19 cellular contexts compared by ENCODE assay signal in genomic region chr10:47990097-47990496, GRCh38. TPM values are rescaled to one million over a fixed set of nuclear protein-coding genes. Genes with fewer than 3 reads are reported as not detected.
"Had no signal": no experiment of that assay in that cellular context is flagged by ENCODE, and none has a peak within 500 bp of the region (broad histone marks: within the 10 kb centered on the region; RNA-seq: fewer than 3 reads in every experiment).

No MANE protein-coding gene starts in this region.

RNA-seq across cellular contexts. Expression of gene FAM25C, which starts 9.5 kb away (rescaled TPM):
- total RNA-seq: activated naive CD4-positive, alpha-beta T cell treated with anti-CD3 and anti-CD28 coated beads for 36 hours; activated naive CD4-positive, alpha-beta T cell treated with anti-CD3 and anti-CD28 coated beads, Interleukin-2, amount 50 U/mL, for 72 hours; activated naive CD8-positive, alpha-beta T cell treated with anti-CD3 and anti-CD28 coated beads for 36 hours; activated naive CD8-positive, alpha-beta T cell treated with anti-CD3 and anti-CD28 coated beads, Interleukin-2, amount 10 ng/mL, durations not matched to agents 7 days and 5 days; activated T-cell treated with anti-CD3 and anti-CD28 coated beads, Interleukin-2, amount 50 U/mL, for 4 hours; activated T-cell treated with anti-CD3 and anti-CD28 coated beads, Interleukin-2, amount 50 U/mL, for 72 hours; activated T-helper 1 cell treated with anti-CD3 and anti-CD28 coated beads, Interleukin-12 subunit alpha, Interleukin-12 subunit beta, Interleukin-2, Interleukin-4 antibody, amounts not matched to agents 30 ng/mL and 10 ng/mL and 1 ng/mL, durations not matched to agents 14 hours and 24 hours and 36 hours; activated T-helper 17 cell treated with anti-CD3 and anti-CD28 coated beads, Interleukin-2, amount 50 U/mL, for 72 hours; activated T-helper 2 cell treated with anti-CD3 and anti-CD28 coated beads, Interferon-gamma antibody, Interleukin-2, Interleukin-4, amounts not matched to agents 10 μg/mL and 5 μg/mL and 100 μg/mL, durations not matched to agents 14 hours and 24 hours and 36 hours; adrenal gland; aorta; ascending aorta; astrocyte; body of pancreas; breast epithelium; cardiac muscle cell; cardiac septum; cerebellum had no signal
- polyA plus RNA-seq: adipose tissue, adrenal gland, cardiac muscle cell had no signal
